In genomic region chr7:40470817-40471216, GRCh38 we compare ENCODE assay signal across 2 cellular contexts.
TF ChIP-seq lines count a peak whose summit lies in the region.

No MANE protein-coding gene starts in this region.

TF ChIP-seq in SK-N-SH, 30 proteins besides CTCF, POLR2A, EP300 and RAD21:
- TF ChIP-seq, protein P1, sequence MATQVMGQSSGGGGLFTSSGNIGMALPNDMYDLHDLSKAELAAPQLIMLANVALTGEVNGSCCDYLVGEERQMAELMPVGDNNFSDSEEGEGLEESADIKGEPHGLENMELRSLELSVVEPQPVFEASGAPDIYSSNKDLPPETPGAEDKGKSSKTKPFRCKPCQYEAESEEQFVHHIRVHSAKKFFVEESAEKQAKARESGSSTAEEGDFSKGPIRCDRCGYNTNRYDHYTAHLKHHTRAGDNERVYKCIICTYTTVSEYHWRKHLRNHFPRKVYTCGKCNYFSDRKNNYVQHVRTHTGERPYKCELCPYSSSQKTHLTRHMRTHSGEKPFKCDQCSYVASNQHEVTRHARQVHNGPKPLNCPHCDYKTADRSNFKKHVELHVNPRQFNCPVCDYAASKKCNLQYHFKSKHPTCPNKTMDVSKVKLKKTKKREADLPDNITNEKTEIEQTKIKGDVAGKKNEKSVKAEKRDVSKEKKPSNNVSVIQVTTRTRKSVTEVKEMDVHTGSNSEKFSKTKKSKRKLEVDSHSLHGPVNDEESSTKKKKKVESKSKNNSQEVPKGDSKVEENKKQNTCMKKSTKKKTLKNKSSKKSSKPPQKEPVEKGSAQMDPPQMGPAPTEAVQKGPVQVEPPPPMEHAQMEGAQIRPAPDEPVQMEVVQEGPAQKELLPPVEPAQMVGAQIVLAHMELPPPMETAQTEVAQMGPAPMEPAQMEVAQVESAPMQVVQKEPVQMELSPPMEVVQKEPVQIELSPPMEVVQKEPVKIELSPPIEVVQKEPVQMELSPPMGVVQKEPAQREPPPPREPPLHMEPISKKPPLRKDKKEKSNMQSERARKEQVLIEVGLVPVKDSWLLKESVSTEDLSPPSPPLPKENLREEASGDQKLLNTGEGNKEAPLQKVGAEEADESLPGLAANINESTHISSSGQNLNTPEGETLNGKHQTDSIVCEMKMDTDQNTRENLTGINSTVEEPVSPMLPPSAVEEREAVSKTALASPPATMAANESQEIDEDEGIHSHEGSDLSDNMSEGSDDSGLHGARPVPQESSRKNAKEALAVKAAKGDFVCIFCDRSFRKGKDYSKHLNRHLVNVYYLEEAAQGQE (IDR thresholded peaks at IDR 0.05; ENCODE audit: low read depth, low read length): no peak
- TF ChIP-seq NFIC (IDR thresholded peaks at IDR 0.05; ENCODE audit: borderline replicate concordance): peak; percentile 19; the same call in 1 of the 2 replicates
- TF ChIP-seq TCF12 (IDR thresholded peaks at IDR 0.05): peak; percentile 50; the same call in 1 of the 2 replicates
- TF ChIP-seq, protein P2, sequence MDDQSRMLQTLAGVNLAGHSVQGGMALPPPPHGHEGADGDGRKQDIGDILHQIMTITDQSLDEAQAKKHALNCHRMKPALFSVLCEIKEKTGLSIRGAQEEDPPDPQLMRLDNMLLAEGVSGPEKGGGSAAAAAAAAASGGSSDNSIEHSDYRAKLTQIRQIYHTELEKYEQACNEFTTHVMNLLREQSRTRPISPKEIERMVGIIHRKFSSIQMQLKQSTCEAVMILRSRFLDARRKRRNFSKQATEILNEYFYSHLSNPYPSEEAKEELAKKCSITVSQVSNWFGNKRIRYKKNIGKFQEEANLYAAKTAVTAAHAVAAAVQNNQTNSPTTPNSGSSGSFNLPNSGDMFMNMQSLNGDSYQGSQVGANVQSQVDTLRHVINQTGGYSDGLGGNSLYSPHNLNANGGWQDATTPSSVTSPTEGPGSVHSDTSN (IDR thresholded peaks at IDR 0.05): peak; percentile 9; the same call in 1 of the 2 replicates
- peak; percentile 43; the same call in 1 of the 2 replicates for TF ChIP-seq TAF1 (IDR thresholded peaks at IDR 0.05; ENCODE audit: borderline replicate concordance, low read depth, low read length)
- TF ChIP-seq FOXJ3 (CRISPR knock-in tag; IDR thresholded peaks at IDR 0.05): no peak
- TF ChIP-seq YY1 (IDR thresholded peaks at IDR 0.05; ENCODE audit: low read depth): peak; percentile 73; the same call in 1 of the 2 replicates

TF ChIP-seq in SK-N-SH treated with all-trans-retinoic acid at 6 μM for 48 hours, 23 proteins besides CTCF, POLR2A, EP300 and RAD21 (continued from another document):
- no peak for TF ChIP-seq PPARA (CRISPR knock-in tag; IDR thresholded peaks at IDR 0.05; ENCODE audit: borderline replicate concordance)
- no peak for TF ChIP-seq TCF4 (CRISPR knock-in tag; IDR thresholded peaks at IDR 0.05; ENCODE audit: borderline replicate concordance)
